ENCODE assay signal across 1 cellular context in genomic region chr6:87697581-87698552, GRCh38.
TF ChIP-seq lines count a peak whose summit lies in the region.

No MANE protein-coding gene starts in this region.

TF ChIP-seq in H1, 55 proteins besides CTCF, POLR2A, EP300 and RAD21:
- TF ChIP-seq GTF2F1 (IDR thresholded peaks at IDR 0.05; ENCODE audit: borderline replicate concordance, low read depth, low read length) = no peak
- TF ChIP-seq PHF8 (conservative IDR thresholded peaks at IDR 0.05; ENCODE audit: low read depth, low read length) = no peak
- TF ChIP-seq SIRT6 (IDR thresholded peaks at IDR 0.05; ENCODE audit: low read length) = no peak
- no peak for TF ChIP-seq CREB1 (IDR thresholded peaks at IDR 0.05)
- no peak for TF ChIP-seq TEAD4 (IDR thresholded peaks at IDR 0.05; ENCODE audit: low read depth, low read length)
- TF ChIP-seq ATF3 (IDR thresholded peaks at IDR 0.05; ENCODE audit: insufficient read depth, low read depth, low read length) = no peak
- TF ChIP-seq BCL11A (IDR thresholded peaks at IDR 0.05; ENCODE audit: low read depth in 2 of 2, low read length in 2 of 2) = no peak
- TF ChIP-seq POLR2AphosphoS5 (IDR thresholded peaks at IDR 0.05; ENCODE audit: low read depth, low read length) = no peak
- TF ChIP-seq ZNF274 (IDR thresholded peaks at IDR 0.05; ENCODE audit: borderline replicate concordance, extremely low read depth, low read length) = no peak
- no peak for TF ChIP-seq TCF12 (IDR thresholded peaks at IDR 0.05; ENCODE audit: low read depth, low read length)
- no peak for TF ChIP-seq RXRA (IDR thresholded peaks at IDR 0.05; ENCODE audit: insufficient read depth, low read depth, low read length)
- no peak for TF ChIP-seq SUZ12 (IDR thresholded peaks at IDR 0.05; ENCODE audit: low read length)
- TF ChIP-seq BRCA1 (IDR thresholded peaks at IDR 0.05; ENCODE audit: low read depth, low read length) = no peak
- TF ChIP-seq BACH1 (IDR thresholded peaks at IDR 0.05; ENCODE audit: low read length) = no peak
- no peak for TF ChIP-seq NRF1 (IDR thresholded peaks at IDR 0.05; ENCODE audit: low read depth, low read length)
- no peak for TF ChIP-seq SRF (IDR thresholded peaks at IDR 0.05; ENCODE audit: low read depth, low read length)
- TF ChIP-seq JUND (IDR thresholded peaks at IDR 0.05; ENCODE audit: low read length) = no peak
- no peak for TF ChIP-seq SP2 (IDR thresholded peaks at IDR 0.05; ENCODE audit: low read length)
- TF ChIP-seq JUN (IDR thresholded peaks at IDR 0.05; ENCODE audit: low read depth, low read length) = no peak
- TF ChIP-seq RNF2 (IDR thresholded peaks at IDR 0.05; ENCODE audit: borderline replicate concordance, low read depth, low read length, missing control alignments, poor library complexity, severe bottlenecking) = no peak
